11 cellular contexts compared by ENCODE assay signal in genomic region chr9:37026085-37026935, GRCh38. TPM values are rescaled to one million over a fixed set of nuclear protein-coding genes. Genes with fewer than 3 reads are reported as not detected.
A peak's percentile ranks its signal among the peaks of the same experiment; 100 is the strongest.
DNase-seq lines count a peak whose midpoint lies in the region; ATAC-seq lines count a peak whose summit lies in the region.
"Had no signal": no experiment of that assay in that cellular context is flagged by ENCODE, and none has a peak within 500 bp of the region (broad histone marks: within the 10 kb centered on the region; RNA-seq: fewer than 3 reads in every experiment).

No MANE protein-coding gene starts in this region.

- DNase-seq in NCI-H2196 (lab: John Stamatoyannopoulos, UW; ENCODE audit: unreplicated experiment) (peak; percentile 25), NCI-H2196 treated with DMSO at 0.1 percent for 48 hours (lab: John Stamatoyannopoulos, UW; ENCODE audit: unreplicated experiment) (no peak), NCI-H146 treated with DMSO at 0.1 percent for 48 hours (lab: John Stamatoyannopoulos, UW; ENCODE audit: unreplicated experiment) (peak; percentile 23), ecto neural progenitor cell (ENCODE audit: low spot score) (peak; percentile 66), mucosa of gallbladder (ENCODE audit: low spot score) (no peak)
- no peak for DNase-seq in NK-92 treated with Interleukin-12 subunit alpha and Interleukin-12 subunit beta, amount 100 ng/mL, for 24 hours (lab: John Stamatoyannopoulos, UW)
- DNase-seq: IMR-90 had no signal

- ATAC-seq in HG02642 (IDR thresholded peaks at IDR 0.05; ENCODE audit: poor library complexity, unreplicated experiment): no peak

- H3K4me3 ChIP-seq in skin epidermis: peak overlapping the region in 5 of 7 experiments; percentile 14 to 35 (median 24)

- peak overlapping the region in 1 of 21 experiments; percentile 12 for H3K27ac ChIP-seq in skin epidermis
- H3K27ac ChIP-seq: C4-2B had no signal

RNA-seq across cellular contexts. Expression of gene PAX5, which starts 7.8 kb away (rescaled TPM):
- 0.12 TPM for total RNA-seq in mucosa of gallbladder
- total RNA-seq: IMR-90, myocyte had no signal

Comparison
In these comparisons a context has a peak if more than half of its experiments do, and no peak if none do; other contexts are left out.
1. DNase-seq: peak in NCI-H2196 (single experiment), NCI-H146 treated with DMSO at 0.1 percent for 48 hours (single experiment) and ecto neural progenitor cell (single experiment); none in NCI-H2196 treated with DMSO at 0.1 percent for 48 hours (single experiment), mucosa of gallbladder (single experiment) and NK-92 treated with Interleukin-12 subunit alpha and Interleukin-12 subunit beta, amount 100 ng/mL, for 24 hours (single experiment).